1 cellular context compared by ENCODE assay signal in the genomic region with DNA sequence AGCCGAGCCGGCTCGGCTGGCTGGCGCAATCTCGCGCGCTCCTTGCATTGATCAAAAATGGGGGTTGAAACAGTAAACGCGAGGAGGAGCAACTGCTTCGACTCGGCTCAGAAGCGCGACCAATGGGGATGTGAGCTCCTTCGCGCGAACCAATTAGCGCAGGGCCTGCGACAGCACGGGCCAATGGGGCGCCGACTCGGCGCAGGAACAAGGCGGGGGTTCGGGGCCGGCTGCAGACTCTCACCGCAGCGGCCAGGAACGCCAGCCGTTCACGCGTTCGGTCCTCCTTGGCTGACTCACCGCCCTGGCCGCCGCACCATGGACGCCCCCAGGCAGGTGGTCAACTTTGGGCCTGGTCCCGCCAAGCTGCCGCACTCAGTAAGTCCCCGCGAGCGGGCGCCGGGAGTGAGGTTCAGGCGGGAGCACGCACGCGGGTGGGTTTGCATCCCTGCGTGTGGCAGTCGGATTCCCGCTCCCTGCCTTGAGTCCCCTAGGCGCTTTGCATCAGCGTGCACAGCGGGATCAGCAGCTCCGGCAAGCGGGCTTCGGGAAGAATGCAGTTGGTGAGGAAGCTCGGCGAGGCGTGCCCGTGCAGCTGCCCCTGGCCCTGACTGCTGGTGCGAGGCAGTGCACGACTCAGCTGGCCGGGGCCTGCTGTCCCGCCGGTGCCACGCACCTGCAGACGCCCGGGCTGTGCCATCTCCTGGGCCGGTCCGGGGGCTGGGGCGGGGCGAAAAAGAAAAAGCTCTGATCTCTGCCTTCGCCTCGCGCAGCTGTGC.
TF ChIP-seq lines count a peak whose summit lies in the region.

A gene (plus strand): TSS at position 233 of the 779 bp plus-strand sequence. CDS start 86 bp downstream, at position 319.

TF ChIP-seq in WTC11, 78 proteins besides CTCF, POLR2A, EP300 and RAD21 (continued from another document and continues in another):
- TF ChIP-seq, protein P1, sequence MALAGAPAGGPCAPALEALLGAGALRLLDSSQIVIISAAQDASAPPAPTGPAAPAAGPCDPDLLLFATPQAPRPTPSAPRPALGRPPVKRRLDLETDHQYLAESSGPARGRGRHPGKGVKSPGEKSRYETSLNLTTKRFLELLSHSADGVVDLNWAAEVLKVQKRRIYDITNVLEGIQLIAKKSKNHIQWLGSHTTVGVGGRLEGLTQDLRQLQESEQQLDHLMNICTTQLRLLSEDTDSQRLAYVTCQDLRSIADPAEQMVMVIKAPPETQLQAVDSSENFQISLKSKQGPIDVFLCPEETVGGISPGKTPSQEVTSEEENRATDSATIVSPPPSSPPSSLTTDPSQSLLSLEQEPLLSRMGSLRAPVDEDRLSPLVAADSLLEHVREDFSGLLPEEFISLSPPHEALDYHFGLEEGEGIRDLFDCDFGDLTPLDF (CRISPR knock-in tag; IDR thresholded peaks at IDR 0.05), result 0 out of 2 replicates have a peak, but pooled peaks have one; percentile 18
- peak; percentile 11 for TF ChIP-seq KAT7 (CRISPR knock-in tag; IDR thresholded peaks at IDR 0.05; ENCODE audit: borderline replicate concordance)
- TF ChIP-seq, protein P2, sequence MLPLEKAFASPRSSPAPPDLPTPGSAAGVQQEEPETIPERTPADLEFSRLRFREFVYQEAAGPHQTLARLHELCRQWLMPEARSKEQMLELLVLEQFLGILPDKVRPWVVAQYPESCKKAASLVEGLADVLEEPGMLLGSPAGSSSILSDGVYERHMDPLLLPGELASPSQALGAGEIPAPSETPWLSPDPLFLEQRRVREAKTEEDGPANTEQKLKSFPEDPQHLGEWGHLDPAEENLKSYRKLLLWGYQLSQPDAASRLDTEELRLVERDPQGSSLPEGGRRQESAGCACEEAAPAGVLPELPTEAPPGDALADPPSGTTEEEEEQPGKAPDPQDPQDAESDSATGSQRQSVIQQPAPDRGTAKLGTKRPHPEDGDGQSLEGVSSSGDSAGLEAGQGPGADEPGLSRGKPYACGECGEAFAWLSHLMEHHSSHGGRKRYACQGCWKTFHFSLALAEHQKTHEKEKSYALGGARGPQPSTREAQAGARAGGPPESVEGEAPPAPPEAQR (CRISPR knock-in tag; IDR thresholded peaks at IDR 0.05), result no peak
- TF ChIP-seq, protein P3, sequence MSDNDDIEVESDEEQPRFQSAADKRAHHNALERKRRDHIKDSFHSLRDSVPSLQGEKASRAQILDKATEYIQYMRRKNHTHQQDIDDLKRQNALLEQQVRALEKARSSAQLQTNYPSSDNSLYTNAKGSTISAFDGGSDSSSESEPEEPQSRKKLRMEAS (CRISPR knock-in tag; IDR thresholded peaks at IDR 0.05), result peak; percentile 82
- no peak for TF ChIP-seq ELF4 (CRISPR knock-in tag; IDR thresholded peaks at IDR 0.05; ENCODE audit: low read depth)
- TF ChIP-seq, protein P4, sequence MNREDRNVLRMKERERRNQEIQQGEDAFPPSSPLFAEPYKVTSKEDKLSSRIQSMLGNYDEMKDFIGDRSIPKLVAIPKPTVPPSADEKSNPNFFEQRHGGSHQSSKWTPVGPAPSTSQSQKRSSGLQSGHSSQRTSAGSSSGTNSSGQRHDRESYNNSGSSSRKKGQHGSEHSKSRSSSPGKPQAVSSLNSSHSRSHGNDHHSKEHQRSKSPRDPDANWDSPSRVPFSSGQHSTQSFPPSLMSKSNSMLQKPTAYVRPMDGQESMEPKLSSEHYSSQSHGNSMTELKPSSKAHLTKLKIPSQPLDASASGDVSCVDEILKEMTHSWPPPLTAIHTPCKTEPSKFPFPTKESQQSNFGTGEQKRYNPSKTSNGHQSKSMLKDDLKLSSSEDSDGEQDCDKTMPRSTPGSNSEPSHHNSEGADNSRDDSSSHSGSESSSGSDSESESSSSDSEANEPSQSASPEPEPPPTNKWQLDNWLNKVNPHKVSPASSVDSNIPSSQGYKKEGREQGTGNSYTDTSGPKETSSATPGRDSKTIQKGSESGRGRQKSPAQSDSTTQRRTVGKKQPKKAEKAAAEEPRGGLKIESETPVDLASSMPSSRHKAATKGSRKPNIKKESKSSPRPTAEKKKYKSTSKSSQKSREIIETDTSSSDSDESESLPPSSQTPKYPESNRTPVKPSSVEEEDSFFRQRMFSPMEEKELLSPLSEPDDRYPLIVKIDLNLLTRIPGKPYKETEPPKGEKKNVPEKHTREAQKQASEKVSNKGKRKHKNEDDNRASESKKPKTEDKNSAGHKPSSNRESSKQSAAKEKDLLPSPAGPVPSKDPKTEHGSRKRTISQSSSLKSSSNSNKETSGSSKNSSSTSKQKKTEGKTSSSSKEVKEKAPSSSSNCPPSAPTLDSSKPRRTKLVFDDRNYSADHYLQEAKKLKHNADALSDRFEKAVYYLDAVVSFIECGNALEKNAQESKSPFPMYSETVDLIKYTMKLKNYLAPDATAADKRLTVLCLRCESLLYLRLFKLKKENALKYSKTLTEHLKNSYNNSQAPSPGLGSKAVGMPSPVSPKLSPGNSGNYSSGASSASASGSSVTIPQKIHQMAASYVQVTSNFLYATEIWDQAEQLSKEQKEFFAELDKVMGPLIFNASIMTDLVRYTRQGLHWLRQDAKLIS (CRISPR knock-in tag; IDR thresholded peaks at IDR 0.05; ENCODE audit: borderline replicate concordance), result no peak
- TF ChIP-seq, protein P5, sequence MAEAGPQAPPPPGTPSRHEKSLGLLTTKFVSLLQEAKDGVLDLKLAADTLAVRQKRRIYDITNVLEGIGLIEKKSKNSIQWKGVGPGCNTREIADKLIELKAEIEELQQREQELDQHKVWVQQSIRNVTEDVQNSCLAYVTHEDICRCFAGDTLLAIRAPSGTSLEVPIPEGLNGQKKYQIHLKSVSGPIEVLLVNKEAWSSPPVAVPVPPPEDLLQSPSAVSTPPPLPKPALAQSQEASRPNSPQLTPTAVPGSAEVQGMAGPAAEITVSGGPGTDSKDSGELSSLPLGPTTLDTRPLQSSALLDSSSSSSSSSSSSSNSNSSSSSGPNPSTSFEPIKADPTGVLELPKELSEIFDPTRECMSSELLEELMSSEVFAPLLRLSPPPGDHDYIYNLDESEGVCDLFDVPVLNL (CRISPR knock-in tag; IDR thresholded peaks at IDR 0.05; ENCODE audit: borderline replicate concordance, low read depth), result peak; percentile 79; the same call in 1 of the 2 replicates
- 0 out of 2 replicates have a peak, but pooled peaks have one; percentile 0 for TF ChIP-seq ESRRA (CRISPR knock-in tag; IDR thresholded peaks at IDR 0.05; ENCODE audit: borderline replicate concordance)
- TF ChIP-seq ZNF121 (CRISPR knock-in tag; IDR thresholded peaks at IDR 0.05), result 0 out of 2 replicates have a peak, but pooled peaks have one; percentile 18
- TF ChIP-seq, protein P6, sequence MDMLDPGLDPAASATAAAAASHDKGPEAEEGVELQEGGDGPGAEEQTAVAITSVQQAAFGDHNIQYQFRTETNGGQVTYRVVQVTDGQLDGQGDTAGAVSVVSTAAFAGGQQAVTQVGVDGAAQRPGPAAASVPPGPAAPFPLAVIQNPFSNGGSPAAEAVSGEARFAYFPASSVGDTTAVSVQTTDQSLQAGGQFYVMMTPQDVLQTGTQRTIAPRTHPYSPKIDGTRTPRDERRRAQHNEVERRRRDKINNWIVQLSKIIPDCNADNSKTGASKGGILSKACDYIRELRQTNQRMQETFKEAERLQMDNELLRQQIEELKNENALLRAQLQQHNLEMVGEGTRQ (CRISPR knock-in tag; IDR thresholded peaks at IDR 0.05), result no peak; the same call in 1 of the 2 replicates
- no peak for TF ChIP-seq NR1H2 (CRISPR knock-in tag; IDR thresholded peaks at IDR 0.05)
- TF ChIP-seq TEAD1 (CRISPR knock-in tag; IDR thresholded peaks at IDR 0.05), result no peak
- TF ChIP-seq SMAD3 (CRISPR knock-in tag; IDR thresholded peaks at IDR 0.05; ENCODE audit: borderline replicate concordance), result peak; percentile 89
- TF ChIP-seq, protein P7, sequence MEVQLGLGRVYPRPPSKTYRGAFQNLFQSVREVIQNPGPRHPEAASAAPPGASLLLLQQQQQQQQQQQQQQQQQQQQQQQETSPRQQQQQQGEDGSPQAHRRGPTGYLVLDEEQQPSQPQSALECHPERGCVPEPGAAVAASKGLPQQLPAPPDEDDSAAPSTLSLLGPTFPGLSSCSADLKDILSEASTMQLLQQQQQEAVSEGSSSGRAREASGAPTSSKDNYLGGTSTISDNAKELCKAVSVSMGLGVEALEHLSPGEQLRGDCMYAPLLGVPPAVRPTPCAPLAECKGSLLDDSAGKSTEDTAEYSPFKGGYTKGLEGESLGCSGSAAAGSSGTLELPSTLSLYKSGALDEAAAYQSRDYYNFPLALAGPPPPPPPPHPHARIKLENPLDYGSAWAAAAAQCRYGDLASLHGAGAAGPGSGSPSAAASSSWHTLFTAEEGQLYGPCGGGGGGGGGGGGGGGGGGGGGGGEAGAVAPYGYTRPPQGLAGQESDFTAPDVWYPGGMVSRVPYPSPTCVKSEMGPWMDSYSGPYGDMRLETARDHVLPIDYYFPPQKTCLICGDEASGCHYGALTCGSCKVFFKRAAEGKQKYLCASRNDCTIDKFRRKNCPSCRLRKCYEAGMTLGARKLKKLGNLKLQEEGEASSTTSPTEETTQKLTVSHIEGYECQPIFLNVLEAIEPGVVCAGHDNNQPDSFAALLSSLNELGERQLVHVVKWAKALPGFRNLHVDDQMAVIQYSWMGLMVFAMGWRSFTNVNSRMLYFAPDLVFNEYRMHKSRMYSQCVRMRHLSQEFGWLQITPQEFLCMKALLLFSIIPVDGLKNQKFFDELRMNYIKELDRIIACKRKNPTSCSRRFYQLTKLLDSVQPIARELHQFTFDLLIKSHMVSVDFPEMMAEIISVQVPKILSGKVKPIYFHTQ (CRISPR knock-in tag; IDR thresholded peaks at IDR 0.05), result no peak
- TF ChIP-seq, protein P8, sequence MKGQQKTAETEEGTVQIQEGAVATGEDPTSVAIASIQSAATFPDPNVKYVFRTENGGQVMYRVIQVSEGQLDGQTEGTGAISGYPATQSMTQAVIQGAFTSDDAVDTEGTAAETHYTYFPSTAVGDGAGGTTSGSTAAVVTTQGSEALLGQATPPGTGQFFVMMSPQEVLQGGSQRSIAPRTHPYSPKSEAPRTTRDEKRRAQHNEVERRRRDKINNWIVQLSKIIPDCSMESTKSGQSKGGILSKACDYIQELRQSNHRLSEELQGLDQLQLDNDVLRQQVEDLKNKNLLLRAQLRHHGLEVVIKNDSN (CRISPR knock-in tag; IDR thresholded peaks at IDR 0.05), result 0 out of 2 replicates have a peak, but pooled peaks have one; percentile 17
- TF ChIP-seq, protein P9, sequence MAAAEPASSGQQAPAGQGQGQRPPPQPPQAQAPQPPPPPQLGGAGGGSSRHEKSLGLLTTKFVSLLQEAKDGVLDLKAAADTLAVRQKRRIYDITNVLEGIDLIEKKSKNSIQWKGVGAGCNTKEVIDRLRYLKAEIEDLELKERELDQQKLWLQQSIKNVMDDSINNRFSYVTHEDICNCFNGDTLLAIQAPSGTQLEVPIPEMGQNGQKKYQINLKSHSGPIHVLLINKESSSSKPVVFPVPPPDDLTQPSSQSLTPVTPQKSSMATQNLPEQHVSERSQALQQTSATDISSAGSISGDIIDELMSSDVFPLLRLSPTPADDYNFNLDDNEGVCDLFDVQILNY (CRISPR knock-in tag; IDR thresholded peaks at IDR 0.05), result peak; percentile 62; the same call in 1 of the 2 replicates
- no peak for TF ChIP-seq NR3C1 (CRISPR knock-in tag; conservative IDR thresholded peaks at IDR 0.05; ENCODE audit: low read depth)
- TF ChIP-seq, protein P10, sequence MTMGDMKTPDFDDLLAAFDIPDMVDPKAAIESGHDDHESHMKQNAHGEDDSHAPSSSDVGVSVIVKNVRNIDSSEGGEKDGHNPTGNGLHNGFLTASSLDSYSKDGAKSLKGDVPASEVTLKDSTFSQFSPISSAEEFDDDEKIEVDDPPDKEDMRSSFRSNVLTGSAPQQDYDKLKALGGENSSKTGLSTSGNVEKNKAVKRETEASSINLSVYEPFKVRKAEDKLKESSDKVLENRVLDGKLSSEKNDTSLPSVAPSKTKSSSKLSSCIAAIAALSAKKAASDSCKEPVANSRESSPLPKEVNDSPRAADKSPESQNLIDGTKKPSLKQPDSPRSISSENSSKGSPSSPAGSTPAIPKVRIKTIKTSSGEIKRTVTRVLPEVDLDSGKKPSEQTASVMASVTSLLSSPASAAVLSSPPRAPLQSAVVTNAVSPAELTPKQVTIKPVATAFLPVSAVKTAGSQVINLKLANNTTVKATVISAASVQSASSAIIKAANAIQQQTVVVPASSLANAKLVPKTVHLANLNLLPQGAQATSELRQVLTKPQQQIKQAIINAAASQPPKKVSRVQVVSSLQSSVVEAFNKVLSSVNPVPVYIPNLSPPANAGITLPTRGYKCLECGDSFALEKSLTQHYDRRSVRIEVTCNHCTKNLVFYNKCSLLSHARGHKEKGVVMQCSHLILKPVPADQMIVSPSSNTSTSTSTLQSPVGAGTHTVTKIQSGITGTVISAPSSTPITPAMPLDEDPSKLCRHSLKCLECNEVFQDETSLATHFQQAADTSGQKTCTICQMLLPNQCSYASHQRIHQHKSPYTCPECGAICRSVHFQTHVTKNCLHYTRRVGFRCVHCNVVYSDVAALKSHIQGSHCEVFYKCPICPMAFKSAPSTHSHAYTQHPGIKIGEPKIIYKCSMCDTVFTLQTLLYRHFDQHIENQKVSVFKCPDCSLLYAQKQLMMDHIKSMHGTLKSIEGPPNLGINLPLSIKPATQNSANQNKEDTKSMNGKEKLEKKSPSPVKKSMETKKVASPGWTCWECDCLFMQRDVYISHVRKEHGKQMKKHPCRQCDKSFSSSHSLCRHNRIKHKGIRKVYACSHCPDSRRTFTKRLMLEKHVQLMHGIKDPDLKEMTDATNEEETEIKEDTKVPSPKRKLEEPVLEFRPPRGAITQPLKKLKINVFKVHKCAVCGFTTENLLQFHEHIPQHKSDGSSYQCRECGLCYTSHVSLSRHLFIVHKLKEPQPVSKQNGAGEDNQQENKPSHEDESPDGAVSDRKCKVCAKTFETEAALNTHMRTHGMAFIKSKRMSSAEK (CRISPR knock-in tag; IDR thresholded peaks at IDR 0.05; ENCODE audit: borderline replicate concordance), result no peak
- TF ChIP-seq, protein P11, sequence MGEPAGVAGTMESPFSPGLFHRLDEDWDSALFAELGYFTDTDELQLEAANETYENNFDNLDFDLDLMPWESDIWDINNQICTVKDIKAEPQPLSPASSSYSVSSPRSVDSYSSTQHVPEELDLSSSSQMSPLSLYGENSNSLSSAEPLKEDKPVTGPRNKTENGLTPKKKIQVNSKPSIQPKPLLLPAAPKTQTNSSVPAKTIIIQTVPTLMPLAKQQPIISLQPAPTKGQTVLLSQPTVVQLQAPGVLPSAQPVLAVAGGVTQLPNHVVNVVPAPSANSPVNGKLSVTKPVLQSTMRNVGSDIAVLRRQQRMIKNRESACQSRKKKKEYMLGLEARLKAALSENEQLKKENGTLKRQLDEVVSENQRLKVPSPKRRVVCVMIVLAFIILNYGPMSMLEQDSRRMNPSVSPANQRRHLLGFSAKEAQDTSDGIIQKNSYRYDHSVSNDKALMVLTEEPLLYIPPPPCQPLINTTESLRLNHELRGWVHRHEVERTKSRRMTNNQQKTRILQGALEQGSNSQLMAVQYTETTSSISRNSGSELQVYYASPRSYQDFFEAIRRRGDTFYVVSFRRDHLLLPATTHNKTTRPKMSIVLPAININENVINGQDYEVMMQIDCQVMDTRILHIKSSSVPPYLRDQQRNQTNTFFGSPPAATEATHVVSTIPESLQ (CRISPR knock-in tag; IDR thresholded peaks at IDR 0.05), result no peak
- no peak; the same call in 1 of the 2 replicates for TF ChIP-seq JUN (CRISPR knock-in tag; IDR thresholded peaks at IDR 0.05)
- no peak for TF ChIP-seq SMAD4 (CRISPR knock-in tag; IDR thresholded peaks at IDR 0.05)
- TF ChIP-seq, protein P12, sequence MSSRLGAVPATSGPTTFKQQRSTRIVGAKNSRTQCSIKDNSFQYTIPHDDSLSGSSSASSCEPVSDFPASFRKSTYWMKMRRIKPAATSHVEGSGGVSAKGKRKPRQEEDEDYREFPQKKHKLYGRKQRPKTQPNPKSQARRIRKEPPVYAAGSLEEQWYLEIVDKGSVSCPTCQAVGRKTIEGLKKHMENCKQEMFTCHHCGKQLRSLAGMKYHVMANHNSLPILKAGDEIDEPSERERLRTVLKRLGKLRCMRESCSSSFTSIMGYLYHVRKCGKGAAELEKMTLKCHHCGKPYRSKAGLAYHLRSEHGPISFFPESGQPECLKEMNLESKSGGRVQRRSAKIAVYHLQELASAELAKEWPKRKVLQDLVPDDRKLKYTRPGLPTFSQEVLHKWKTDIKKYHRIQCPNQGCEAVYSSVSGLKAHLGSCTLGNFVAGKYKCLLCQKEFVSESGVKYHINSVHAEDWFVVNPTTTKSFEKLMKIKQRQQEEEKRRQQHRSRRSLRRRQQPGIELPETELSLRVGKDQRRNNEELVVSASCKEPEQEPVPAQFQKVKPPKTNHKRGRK (CRISPR knock-in tag; IDR thresholded peaks at IDR 0.05; ENCODE audit: borderline replicate concordance), result no peak
- no peak for TF ChIP-seq ZNF396 (CRISPR knock-in tag; IDR thresholded peaks at IDR 0.05; ENCODE audit: borderline replicate concordance)
- no peak for TF ChIP-seq RORB (CRISPR knock-in tag; IDR thresholded peaks at IDR 0.05)
- TF ChIP-seq MYBL2 (CRISPR knock-in tag; IDR thresholded peaks at IDR 0.05), result peak; percentile 85
